ENCODE assay signal across 36 cellular contexts in genomic region chrX:103081051-103081450, GRCh38. TPM values are rescaled to one million over a fixed set of nuclear protein-coding genes. Genes with fewer than 3 reads are reported as not detected.
"Had no signal": no experiment of that assay in that cellular context is flagged by ENCODE, and none has a peak within 500 bp of the region (broad histone marks: within the 10 kb centered on the region; RNA-seq: fewer than 3 reads in every experiment).

No MANE protein-coding gene starts in this region.

- H3K27ac ChIP-seq: KMS-11 had no signal

- H3K4me3 ChIP-seq: MG63 had no signal

- DNase-seq: Karpas-422, Kasumi-1, MG63, MM.1S, MV-4-11, NCI-H1048, NCI-H1092, NCI-H1092 treated with DMSO at 0.1 percent for 48 hours, NCI-H1105, NCI-H1105 treated with DMSO at 0.1 percent for 48 hours, NCI-H1417, NCI-H1417 treated with DMSO at 0.1 percent for 48 hours, NCI-H1436, NCI-H1436 treated with DMSO at 0.1 percent for 48 hours, NCI-H146, NCI-H1694, NCI-H1694 treated with DMSO at 0.1 percent for 48 hours, NCI-H187, NCI-H187 treated with DMSO at 0.1 percent for 48 hours, NCI-H1930, NCI-H2029, NCI-H2029 treated with DMSO at 0.1 percent for 48 hours, NCI-H2081, NCI-H2081 treated with DMSO at 0.1 percent for 48 hours, NCI-H2107, NCI-H2171, NCI-H2171 treated with DMSO at 0.1 percent for 48 hours, NCI-H2227 treated with DMSO at 0.1 percent for 48 hours, NCI-H226, NCI-H345, NCI-H446, NCI-H446 treated with DMSO at 0.1 percent for 48 hours, NCI-H510A had no signal

- H3K4me2 ChIP-seq: KMS-11 had no signal

- H3K36me3 ChIP-seq: MG63 had no signal

- H3K27me3 ChIP-seq: MG63 had no signal

- H3K9me3 ChIP-seq: MG63 had no signal

RNA-seq across cellular contexts. Expression of gene NXF3, which starts 11.9 kb away (rescaled TPM):
- total RNA-seq: MCF 10A, NCI-H460 had no signal

RNA-seq across cellular contexts. Expression of gene BEX1, which starts 17.1 kb away (rescaled TPM):
- total RNA-seq: MCF 10A, NCI-H460 had no signal
